In genomic region chr12:45991289-45992249, GRCh38 we compare ENCODE assay signal across 8 cellular contexts. TPM values are rescaled to one million over a fixed set of nuclear protein-coding genes. Genes with fewer than 3 reads are reported as not detected.
DNase-seq lines count a peak whose midpoint lies in the region; ATAC-seq, FAIRE-seq and TF ChIP-seq lines count a peak whose summit lies in the region.

No MANE protein-coding gene starts in this region.

- no peaks in the 10 kb centered on the region for H3K27me3 ChIP-seq in liver (ENCODE audit: control insufficient read depth in 4 of 4, insufficient read depth in 4 of 4, low read length in 3 of 4)

- TF ChIP-seq RAD21 in A549 (conservative IDR thresholded peaks at IDR 0.05 in 1 of 2, IDR thresholded peaks at IDR 0.05 in 1 of 2) (0 out of 5 replicates have a peak, but pooled peaks of 1 of the 2 experiments have one; percentile 18), liver (IDR thresholded peaks at IDR 0.05) (peak; percentile 22 to 60)

- peak; percentile 93 for TF ChIP-seq POLR2A in A549 (IDR thresholded peaks at IDR 0.05; ENCODE audit: low read length)

- H3K27ac ChIP-seq in A549: peak overlapping the region; percentile 94
- H3K27ac ChIP-seq in coronary artery: peak overlapping the region; percentile 88 to 98
- peak overlapping the region; percentile 92 to 98 for H3K27ac ChIP-seq in liver (ENCODE audit: low read depth in 1 of 2, low read length in 2 of 2)

- peak overlapping the region; percentile 95 for H3K9ac ChIP-seq in liver (ENCODE audit: low read depth in 1 of 2, low read length in 2 of 2)

- FAIRE-seq in A549 (lab: Jason Lieb, UNC): no peak

- H3K4me3 ChIP-seq in A549: peak overlapping the region; percentile 65
- peak overlapping the region; percentile 81 for H3K4me3 ChIP-seq in coronary artery
- peak overlapping the region; percentile 61 to 80 (median 73) for H3K4me3 ChIP-seq in liver (ENCODE audit: low read depth in 1 of 3, low read length in 3 of 3)

- no peaks in the 10 kb centered on the region for H3K9me3 ChIP-seq in A549
- no peaks in the 10 kb centered on the region for H3K9me3 ChIP-seq in liver (ENCODE audit: control insufficient read depth in 4 of 4, low read length in 3 of 4)

- peaks cover 0 to 2% (median 0%) of the 10 kb centered on the region in 4 donors for H3K36me3 ChIP-seq in liver (ENCODE audit: control insufficient read depth in 4 of 4, insufficient read depth in 3 of 4, low read depth in 1 of 4, low read length in 3 of 4)

- WGBS in A549 (ENCODE audit: missing lambda C conversion rate): 1% methylated on average over 71 of the region's 71 CpGs
- under 1% methylated on average over 71 of the region's 71 CpGs for WGBS in liver

- peak overlapping the region; percentile 81 for H3K4me2 ChIP-seq in A549

- POLR2A ChIA-PET in A549 (lab: Yijun Ruan, JAX): interaction anchor here (0.5 to 2.5 kb wide), 8 partner anchors 42 to 1083 kb away, joined by 3 to 11 read pairs (median 4); no protein-coding TSS in a partner anchor

- H3K4me1 ChIP-seq in A549: peaks cover 31% of the 10 kb centered on the region
- H3K4me1 ChIP-seq in liver (ENCODE audit: control insufficient read depth in 4 of 4, insufficient read depth in 4 of 4, low read length in 3 of 4): peaks cover 5 to 29% (median 21%) of the 10 kb centered on the region in 4 donors

- CTCF ChIA-PET in A549 (lab: Yijun Ruan, JAX): interaction anchor here (0.6 to 4.5 kb wide), 26 partner anchors 8 to 1036 kb away, joined by 3 to 21 read pairs (median 3); partner anchors contain the start of gene SLC38A1

- ATAC-seq in A549 (peak; percentile 54 to 57), GM18520 (IDR thresholded peaks at IDR 0.05; ENCODE audit: unreplicated experiment) (peak; percentile 12), HG03135 (IDR thresholded peaks at IDR 0.05; ENCODE audit: unreplicated experiment) (peak; percentile 4)

- no peak for TF ChIP-seq EP300 in A549 (IDR thresholded peaks at IDR 0.05)

- DNase-seq in A549 (ENCODE audit: low read depth in 1 of 2, low spot score in 1 of 2): peak; percentile 60 to 77
- peak; percentile 55 for DNase-seq in NCI-H510A (lab: John Stamatoyannopoulos, UW)
- DNase-seq in activated CD4-positive, alpha-beta T cell treated with anti-CD3 and anti-CD28 coated beads for 48 hours: peak; percentile 84
- peak; percentile 86 for DNase-seq in coronary artery (ENCODE audit: low spot score)
- DNase-seq in stimulated activated CD4-positive, alpha-beta T cell treated with anti-CD3 and anti-CD28 coated beads, Interleukin-4, amount 100 ng/mL, for 24 hours: peak; percentile 70

- TF ChIP-seq CTCF in A549 (IDR thresholded peaks at IDR 0.05) (no peak), coronary artery (IDR thresholded peaks at IDR 0.05) (no peak), liver (IDR thresholded peaks at IDR 0.05; ENCODE audit: low read depth, low read length, missing input control) (no peak)

TF ChIP-seq in A549, 52 proteins besides CTCF, POLR2A, EP300 and RAD21 (continues in another document):
- no peak for TF ChIP-seq NPAS2 (CRISPR knock-in tag; IDR thresholded peaks at IDR 0.05; ENCODE audit: borderline replicate concordance)
- TF ChIP-seq BHLHE40 (IDR thresholded peaks at IDR 0.05; ENCODE audit: low read depth, low read length): no peak
- no peak for TF ChIP-seq HOXB5 (CRISPR knock-in tag; IDR thresholded peaks at IDR 0.05)
- no peak for TF ChIP-seq MAZ (IDR thresholded peaks at IDR 0.05; ENCODE audit: borderline replicate concordance, low read depth, low read length)
- TF ChIP-seq NFE2L2 (conservative IDR thresholded peaks at IDR 0.05; ENCODE audit: low read length): no peak
- TF ChIP-seq FOXS1 (CRISPR knock-in tag; IDR thresholded peaks at IDR 0.05): no peak
- no peak for TF ChIP-seq EHF (CRISPR knock-in tag; IDR thresholded peaks at IDR 0.05)
- TF ChIP-seq ZFP36 (IDR thresholded peaks at IDR 0.05; ENCODE audit: borderline replicate concordance, partially characterized antibody): no peak
- no peak for TF ChIP-seq PBX3 (IDR thresholded peaks at IDR 0.05)
- no peak for TF ChIP-seq ZC3H11A (IDR thresholded peaks at IDR 0.05)
- TF ChIP-seq TP53 (CRISPR knock-in tag; IDR thresholded peaks at IDR 0.05): no peak
- no peak for TF ChIP-seq CBX2 (IDR thresholded peaks at IDR 0.05; ENCODE audit: borderline replicate concordance, low read depth)
- no peak for TF ChIP-seq ELK1 (IDR thresholded peaks at IDR 0.05; ENCODE audit: low read depth, low read length)
- no peak for TF ChIP-seq RNF2 (IDR thresholded peaks at IDR 0.05; ENCODE audit: borderline replicate concordance, low read depth)
- no peak for TF ChIP-seq ZSCAN20 (CRISPR knock-in tag; IDR thresholded peaks at IDR 0.05)
- no peak for TF ChIP-seq FOSL2 (IDR thresholded peaks at IDR 0.05)
- no peak for TF ChIP-seq FOSL2 (CRISPR knock-in tag; IDR thresholded peaks at IDR 0.05)
- TF ChIP-seq NR3C1 (IDR thresholded peaks at IDR 0.05): no peak

TF ChIP-seq in liver, 16 proteins besides CTCF, POLR2A, EP300 and RAD21:
- peak; percentile 90 for TF ChIP-seq REST (IDR thresholded peaks at IDR 0.05)
- TF ChIP-seq ATF3 (IDR thresholded peaks at IDR 0.05): no peak
- TF ChIP-seq, protein P1, sequence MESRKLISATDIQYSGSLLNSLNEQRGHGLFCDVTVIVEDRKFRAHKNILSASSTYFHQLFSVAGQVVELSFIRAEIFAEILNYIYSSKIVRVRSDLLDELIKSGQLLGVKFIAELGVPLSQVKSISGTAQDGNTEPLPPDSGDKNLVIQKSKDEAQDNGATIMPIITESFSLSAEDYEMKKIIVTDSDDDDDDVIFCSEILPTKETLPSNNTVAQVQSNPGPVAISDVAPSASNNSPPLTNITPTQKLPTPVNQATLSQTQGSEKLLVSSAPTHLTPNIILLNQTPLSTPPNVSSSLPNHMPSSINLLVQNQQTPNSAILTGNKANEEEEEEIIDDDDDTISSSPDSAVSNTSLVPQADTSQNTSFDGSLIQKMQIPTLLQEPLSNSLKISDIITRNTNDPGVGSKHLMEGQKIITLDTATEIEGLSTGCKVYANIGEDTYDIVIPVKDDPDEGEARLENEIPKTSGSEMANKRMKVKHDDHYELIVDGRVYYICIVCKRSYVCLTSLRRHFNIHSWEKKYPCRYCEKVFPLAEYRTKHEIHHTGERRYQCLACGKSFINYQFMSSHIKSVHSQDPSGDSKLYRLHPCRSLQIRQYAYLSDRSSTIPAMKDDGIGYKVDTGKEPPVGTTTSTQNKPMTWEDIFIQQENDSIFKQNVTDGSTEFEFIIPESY (IDR thresholded peaks at IDR 0.05): no peak
- peak; percentile 23 to 25 for TF ChIP-seq HNF4A (conservative IDR thresholded peaks at IDR 0.05)
- TF ChIP-seq EGR1 (IDR thresholded peaks at IDR 0.05; ENCODE audit: low read depth in 2 of 2): peak; percentile 81 to 93
- peak in 1 of 2 donors; percentile 23 for TF ChIP-seq GABPA (IDR thresholded peaks at IDR 0.05 in 1 of 2, conservative IDR thresholded peaks at IDR 0.05 in 1 of 2)
- TF ChIP-seq NR2F2 (IDR thresholded peaks at IDR 0.05): no peak
- TF ChIP-seq HNF4G (IDR thresholded peaks at IDR 0.05): no peak
- peak; percentile 66 for TF ChIP-seq SP1 (IDR thresholded peaks at IDR 0.05)
- TF ChIP-seq TAF1 (conservative IDR thresholded peaks at IDR 0.05): peak; percentile 94
- peak; percentile 13 for TF ChIP-seq FOXA1 (IDR thresholded peaks at IDR 0.05)
- TF ChIP-seq JUND (IDR thresholded peaks at IDR 0.05): no peak
- peak; percentile 39 to 45 for TF ChIP-seq RXRA (IDR thresholded peaks at IDR 0.05)
- TF ChIP-seq YY1 (IDR thresholded peaks at IDR 0.05): peak; percentile 96
- TF ChIP-seq, protein P2, sequence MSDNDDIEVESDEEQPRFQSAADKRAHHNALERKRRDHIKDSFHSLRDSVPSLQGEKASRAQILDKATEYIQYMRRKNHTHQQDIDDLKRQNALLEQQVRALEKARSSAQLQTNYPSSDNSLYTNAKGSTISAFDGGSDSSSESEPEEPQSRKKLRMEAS (IDR thresholded peaks at IDR 0.05): peak; percentile 45
- no peak for TF ChIP-seq FOXA2 (IDR thresholded peaks at IDR 0.05)

RNA-seq across cellular contexts. Expression of gene SCAF11, which starts 1.2 kb away (rescaled TPM):
- polyA plus RNA-seq in A549 (2011; rRNA removed) (64.2 and 110 TPM in 2 replicates), A549 (2017; fragmentation: RNase III; extraction: RNeasy Plus Mini Kit Qiagen cat#74134 plus additional on column Dnase treatment) (43.0 to 44.4 TPM (median 43.2 TPM) in 3 replicates), liver (10 to 100 TPM; 15.6 to 49.3 TPM)
- 19.9 and 20.0 TPM in 2 replicates for polyA plus RNA-seq in A549 (2012; cell fraction: cytosol; rRNA removed)
- polyA plus RNA-seq in A549 (2012; cell fraction: nucleus; rRNA removed): 12.9 and 13.2 TPM in 2 replicates
- 53.4 and 65.0 TPM in 2 replicates for polyA minus RNA-seq in A549 (2011; rRNA and poly(A)+ RNA removed)
- 10 to 100 TPM; 38.4 to 80.0 TPM for total RNA-seq in liver

Comparison
In these comparisons a context has a peak if more than half of its experiments do, and no peak if none do; other contexts are left out.
1. Peak in every context shown above with its lines: DNase-seq, ATAC-seq, H3K4me3 ChIP-seq and H3K27ac ChIP-seq.
2. ATAC-seq: peak in every context shown above with its lines; median percentile 56 in A549; 12 in GM18520; 4 in HG03135.